25 cellular contexts compared by ENCODE assay signal in genomic region chr9:126674365-126675146, GRCh38.
DNase-seq lines count a peak whose midpoint lies in the region; ATAC-seq and TF ChIP-seq lines count a peak whose summit lies in the region.
"Had no signal": no experiment of that assay in that cellular context is flagged by ENCODE, and none has a peak within 500 bp of the region (broad histone marks: within the 10 kb centered on the region; RNA-seq: fewer than 3 reads in every experiment).

No MANE protein-coding gene starts in this region.

- no peaks in the 10 kb centered on the region for H3K79me1 ChIP-seq in IMR-90 (ENCODE audit: low read depth in 1 of 2, low read length in 2 of 2)

- no peak overlapping the region for H3K4me2 ChIP-seq in IMR-90 (ENCODE audit: low read depth, low read length)
- H3K4me2 ChIP-seq in neural progenitor cell = peak overlapping the region; percentile 28

- H3K79me2 ChIP-seq in neural progenitor cell (ENCODE audit: low read depth) = no peaks in the 10 kb centered on the region

- peaks cover 79% of the 10 kb centered on the region for H3K27me3 ChIP-seq in IMR-90 (ENCODE audit: control insufficient read depth, insufficient read depth, low read length)
- H3K27me3 ChIP-seq in neural progenitor cell = peaks cover 100% of the 10 kb centered on the region
- H3K27me3 ChIP-seq in testis = no peaks in the 10 kb centered on the region

- no peak overlapping the region for H3K4ac ChIP-seq in IMR-90 (ENCODE audit: low read depth, low read length)

- no TSS peak for BruUV-seq in IMR-90 (replicated peaks; lab: Mats Ljungman, UMichigan)

- CTCF ChIA-PET in IMR-90 (lab: Yijun Ruan, JAX) = no interaction called here

- H3K9ac ChIP-seq in IMR-90 (ENCODE audit: low read depth, low read length) (no peak overlapping the region), neural progenitor cell (no peak overlapping the region)

- H2AK9ac ChIP-seq in IMR-90 (replicated peaks; ENCODE audit: low read depth, low read length, poor library complexity) = peak overlapping the region; percentile 55

- no peak for ATAC-seq in IMR-90 (ENCODE audit: low read depth)
- ATAC-seq in GM21576 (IDR thresholded peaks at IDR 0.05; ENCODE audit: unreplicated experiment) = no peak
- ATAC-seq: activated naive CD8-positive, alpha-beta T cell treated with anti-CD3 and anti-CD28 coated beads, Interleukin-2, amount 50 U/mL, for 24 hours; GM12878; heart left ventricle; lower lobe of right lung; naive thymus-derived CD4-positive, alpha-beta T cell; stimulated activated memory B cell treated with anti-CD40 and anti-IgM and Interleukin-4, amounts not matched to agents 10 μg/mL and 1 μg/mL and 100 μg/mL, for 72 hours had no signal

- no peak overlapping the region for H2BK15ac ChIP-seq in IMR-90 (ENCODE audit: low read depth, low read length)

- H4K20me1 ChIP-seq in IMR-90 (ENCODE audit: insufficient read depth, low read length) (no peaks in the 10 kb centered on the region), neural progenitor cell (ENCODE audit: low read depth) (peaks cover 82% of the 10 kb centered on the region)

- peaks cover 39% of the 10 kb centered on the region for H3K27me3 Mint-ChIP-seq in neural progenitor cell (ENCODE audit: insufficient read depth, low read depth)

- H3K36me3 Mint-ChIP-seq in neural progenitor cell = peaks cover under 1% of the 10 kb centered on the region
- H3K36me3 Mint-ChIP-seq: stimulated activated memory B cell treated with anti-CD40 and anti-IgM and Interleukin-4, amounts not matched to agents 10 μg/mL and 1 μg/mL and 100 μg/mL, for 72 hours had no signal

- intact Hi-C loops in IMR-90 (cut with micrococcal nuclease) = no loop called here
- intact Hi-C loops in testis (cut with DNase I; ENCODE audit: low total_unique reads) = no loop called here

- H3K9me3 ChIP-seq in IMR-90 (ENCODE audit: control insufficient read depth, insufficient read depth, low read length) = peaks cover 6% of the 10 kb centered on the region
- no peaks in the 10 kb centered on the region for H3K9me3 ChIP-seq in neural progenitor cell (ENCODE audit: low read depth)
- no peaks in the 10 kb centered on the region for H3K9me3 ChIP-seq in testis
- H3K9me3 ChIP-seq: heart left ventricle, lower lobe of right lung, upper lobe of left lung had no signal

- no peak overlapping the region for H2BK120ac ChIP-seq in IMR-90 (ENCODE audit: low read depth, low read length)

- H2BK5ac ChIP-seq in IMR-90 (ENCODE audit: low read depth, low read length, poor library complexity, severe bottlenecking) = no peak overlapping the region

- H2AFZ ChIP-seq in IMR-90 (replicated peaks; ENCODE audit: low read length, poor library complexity) (no peak overlapping the region), neural progenitor cell (replicated peaks) (no peak overlapping the region)

- peaks cover 57% of the 10 kb centered on the region for H3K4me1 Mint-ChIP-seq in neural progenitor cell

- no peak overlapping the region for H3K27ac ChIP-seq in IMR-90 (ENCODE audit: insufficient read depth, low read length)
- no peak overlapping the region for H3K27ac ChIP-seq in neural progenitor cell
- H3K27ac ChIP-seq in testis = no peak overlapping the region
- H3K27ac ChIP-seq: C4-2B, heart left ventricle, lower lobe of right lung, SK-N-MC, upper lobe of left lung had no signal

- peaks cover 67% of the 10 kb centered on the region for H3F3A ChIP-seq in neural progenitor cell (ENCODE audit: low read depth)

- dilution Hi-C loops in IMR-90 (cut with HindIII; ENCODE audit: low sequenced_read_pairs, unreplicated experiment) = no loop called here

- POLR2A ChIA-PET in IMR-90 (lab: Charles Lee; ENCODE audit: unreplicated experiment) = no interaction called here

- peak; percentile 9 for DNase-seq in DMS79 treated with DMSO at 0.1 percent for 48 hours (lab: John Stamatoyannopoulos, UW)
- DNase-seq in DMS79 (lab: John Stamatoyannopoulos, UW) = no peak
- DNase-seq in IMR-90 = no peak
- peak; percentile 83 for DNase-seq in cerebellum (ENCODE audit: low spot score)
- DNase-seq in neural progenitor cell (ENCODE audit: low spot score) = peak; percentile 30
- no peak for DNase-seq in testis
- no peak for DNase-seq in Kasumi-1 (lab: John Stamatoyannopoulos, UW)
- DNase-seq: activated CD4-positive, alpha-beta T cell treated with anti-CD3 and anti-CD28 coated beads, Interleukin-2, amount 50 U/mL, for 48 hours; activated CD4-positive, CD25-positive, alpha-beta regulatory T cell treated with anti-CD3 and anti-CD28 coated beads, Interleukin-2, amount 50 U/mL, for 72 hours; activated naive CD8-positive, alpha-beta T cell treated with anti-CD3 and anti-CD28 coated beads, Interleukin-2, amount 50 U/mL, for 24 hours; activated T-cell treated with anti-CD3 and anti-CD28 coated beads, Interleukin-2, amount 50 U/mL, for 48 hours; EL; HCEC 1CT; heart left ventricle; lower lobe of right lung; MV-4-11; naive thymus-derived CD4-positive, alpha-beta T cell; NK-92 treated with Interleukin-12 subunit alpha and Interleukin-12 subunit beta, amount 100 ng/mL, for 24 hours; T-helper 1 cell; upper lobe of left lung had no signal

- no peak overlapping the region for H3K18ac ChIP-seq in IMR-90 (ENCODE audit: low read depth, low read length)

- no peak overlapping the region for H4K5ac ChIP-seq in IMR-90 (ENCODE audit: low read depth, low read length)

- H4K8ac ChIP-seq in IMR-90 (ENCODE audit: low read depth in 2 of 2, low read length in 2 of 2) = no peak overlapping the region

- H4K91ac ChIP-seq in IMR-90 (ENCODE audit: insufficient read depth, low read depth, low read length) = no peak overlapping the region

- no peaks in the 10 kb centered on the region for H3K9me3 Mint-ChIP-seq in neural progenitor cell
- H3K9me3 Mint-ChIP-seq: activated naive CD8-positive, alpha-beta T cell treated with anti-CD3 and anti-CD28 coated beads, Interleukin-2, amount 50 U/mL, for 24 hours; stimulated activated memory B cell treated with anti-CD40 and anti-IgM and Interleukin-4, amounts not matched to agents 10 μg/mL and 1 μg/mL and 100 μg/mL, for 72 hours had no signal

- in situ Hi-C loops in IMR-90 (cut with MboI; ENCODE audit: low sequenced_read_pairs) = no loop called here

- no peak overlapping the region for H3K14ac ChIP-seq in IMR-90 (replicated peaks; ENCODE audit: low read depth, low read length)

- H3K4me3 ChIP-seq in IMR-90 (ENCODE audit: insufficient read depth, low read depth, low read length) (no peak overlapping the region), neural progenitor cell (no peak overlapping the region), testis (no peak overlapping the region)
- H3K4me3 ChIP-seq: GM12878, heart left ventricle, lower lobe of right lung, SK-N-MC, upper lobe of left lung had no signal

- TF ChIP-seq CTCF in IMR-90 (conservative IDR thresholded peaks at IDR 0.05; ENCODE audit: low read depth, low read length) (no peak), neural progenitor cell (IDR thresholded peaks at IDR 0.05) (no peak), testis (IDR thresholded peaks at IDR 0.05) (no peak)

- H3K4me3 Mint-ChIP-seq in neural progenitor cell = peak overlapping the region; percentile 46
- H3K4me3 Mint-ChIP-seq: activated naive CD8-positive, alpha-beta T cell treated with anti-CD3 and anti-CD28 coated beads, Interleukin-2, amount 50 U/mL, for 24 hours; naive thymus-derived CD4-positive, alpha-beta T cell; stimulated activated memory B cell treated with anti-CD40 and anti-IgM and Interleukin-4, amounts not matched to agents 10 μg/mL and 1 μg/mL and 100 μg/mL, for 72 hours had no signal

- H3K36me3 ChIP-seq in IMR-90 (ENCODE audit: control insufficient read depth, insufficient read depth, low read length) = no peaks in the 10 kb centered on the region
- no peaks in the 10 kb centered on the region for H3K36me3 ChIP-seq in neural progenitor cell
- no peaks in the 10 kb centered on the region for H3K36me3 ChIP-seq in testis (ENCODE audit: low read depth, missing control alignments)
- H3K36me3 ChIP-seq: heart left ventricle, lower lobe of right lung, upper lobe of left lung had no signal

- TF ChIP-seq POLR2A in IMR-90 (IDR thresholded peaks at IDR 0.05; ENCODE audit: low read depth, low read length) = no peak
- no peak for TF ChIP-seq POLR2A in testis (IDR thresholded peaks at IDR 0.05)

- H2AK5ac ChIP-seq in IMR-90 (ENCODE audit: low read depth, low read length) = no peak overlapping the region

- WGBS in IMR-90 (ENCODE audit: extremely low coverage in 2 of 2, insufficient read length in 1 of 2), 2 experiments = 14% methylated on average over 4 of the region's 11 CpGs; no CpG with 5 or more reads in 1 of the 2 experiments
- 73 to 85% methylated on average over 10 to 11 of the region's 11 CpGs for WGBS in testis, 2 donors

- no peak for TF ChIP-seq RAD21 in IMR-90 (IDR thresholded peaks at IDR 0.05; ENCODE audit: low read length)

- H2BK20ac ChIP-seq in IMR-90 (ENCODE audit: low read depth, low read length) = no peak overlapping the region

- no peak overlapping the region for H3K27ac Mint-ChIP-seq in neural progenitor cell
- H3K27ac Mint-ChIP-seq: activated naive CD8-positive, alpha-beta T cell treated with anti-CD3 and anti-CD28 coated beads, Interleukin-2, amount 50 U/mL, for 24 hours; naive thymus-derived CD4-positive, alpha-beta T cell; stimulated activated memory B cell treated with anti-CD40 and anti-IgM and Interleukin-4, amounts not matched to agents 10 μg/mL and 1 μg/mL and 100 μg/mL, for 72 hours had no signal

- no peak overlapping the region for H3K23ac ChIP-seq in IMR-90 (ENCODE audit: low read depth, low read length)

- peaks cover 3% of the 10 kb centered on the region; the same call in 1 of the 2 replicates for H3K9me1 ChIP-seq in IMR-90 (ENCODE audit: insufficient read depth, low read length)

- H3K4me1 ChIP-seq in IMR-90 (ENCODE audit: control insufficient read depth, insufficient read depth, low read length) = no peaks in the 10 kb centered on the region
- H3K4me1 ChIP-seq in neural progenitor cell = peaks cover 52% of the 10 kb centered on the region
- peaks cover 3% of the 10 kb centered on the region for H3K4me1 ChIP-seq in testis

- no peak overlapping the region for H3K56ac ChIP-seq in IMR-90 (ENCODE audit: extremely low read depth, insufficient read depth, low read length)

TF ChIP-seq in IMR-90, 13 proteins besides CTCF, POLR2A, EP300 and RAD21 (continues in another document):
- TF ChIP-seq NFE2L2 (IDR thresholded peaks at IDR 0.05; ENCODE audit: low read depth, low read length) (no peak), MAFK (IDR thresholded peaks at IDR 0.05; ENCODE audit: low read depth, low read length) (no peak), MXI1 (IDR thresholded peaks at IDR 0.05; ENCODE audit: borderline replicate concordance, low read depth, low read length) (no peak), FOS (IDR thresholded peaks at IDR 0.05; ENCODE audit: low read depth, low read length) (no peak), RCOR1 (IDR thresholded peaks at IDR 0.05; ENCODE audit: insufficient replicate concordance, low read length) (no peak), BHLHE40 (IDR thresholded peaks at IDR 0.05; ENCODE audit: low read depth, low read length) (no peak)

Comparison
In these comparisons a context has a peak if more than half of its experiments do, and no peak if none do; other contexts are left out.
1. DNase-seq: peak in DMS79 treated with DMSO at 0.1 percent for 48 hours (single experiment), cerebellum (single experiment) and neural progenitor cell (single experiment); none in DMS79 (single experiment), IMR-90 (single experiment), testis (single experiment) and Kasumi-1 (0 of 2).